ENCODE assay signal across 26 cellular contexts in the genomic region with DNA sequence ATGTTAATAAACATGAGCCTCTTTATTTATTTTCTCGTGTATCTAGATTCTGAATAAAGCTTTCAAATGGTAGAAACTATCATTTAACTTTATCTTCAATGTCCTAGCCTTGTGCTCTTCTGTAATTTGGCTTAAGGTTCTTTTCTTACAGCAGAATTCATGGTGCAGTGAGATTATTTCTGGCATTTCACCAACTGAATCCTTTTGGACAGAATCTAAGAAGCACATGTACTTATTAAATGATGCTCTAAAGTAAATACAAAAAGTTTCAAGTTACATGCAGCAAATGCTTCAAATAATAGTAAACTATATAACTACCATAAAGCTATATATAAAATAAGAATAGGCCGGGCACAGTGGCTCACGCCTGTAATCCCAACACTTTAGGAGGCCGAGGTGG.
"Had no signal": no experiment of that assay in that cellular context is flagged by ENCODE, and none has a peak within 500 bp of the region (broad histone marks: within the 10 kb centered on the region; RNA-seq: fewer than 3 reads in every experiment).

No MANE protein-coding gene starts in this region.

- H3K36me3 ChIP-seq: pancreas, upper lobe of left lung, vagina had no signal

- H3K27me3 ChIP-seq: left lung, pancreas, right lobe of liver, tibial nerve, upper lobe of left lung, vagina had no signal

- H3K4me3 ChIP-seq: left lung, lower lobe of right lung, pancreas, psoas muscle, right lobe of liver, smooth muscle cell, tibial nerve, upper lobe of left lung, vagina had no signal

- DNase-seq: hypothalamus; immature natural killer cell; kidney; left colon; left lung; lower lobe of right lung; mammary epithelial cell; mesenchymal stem cell; naive thymus-derived CD8-positive, alpha-beta T cell; nucleus accumbens; pancreas; posterior cingulate gyrus; psoas muscle; right lobe of liver; stimulated activated CD4-positive, alpha-beta T cell treated with anti-CD3 and anti-CD28 coated beads, Interleukin-1b, Interleukin-23, amount 100 ng/mL, for 48 hours; stimulated activated CD4-positive, alpha-beta T cell treated with anti-CD3 and anti-CD28 coated beads, Interleukin-2, amount 100 ng/mL, for 48 hours; stimulated activated CD4-positive, alpha-beta T cell treated with anti-CD3 and anti-CD28 coated beads, Interleukin-4, amount 100 ng/mL, for 4 hours; stimulated activated CD8-positive, alpha-beta memory T cell treated with anti-CD3 and anti-CD28 coated beads, Interleukin-4, amount 100 ng/mL, for 48 hours; stimulated activated naive CD4-positive, alpha-beta T cell treated with Interleukin-2 at 50 U/mL for 16 hours; stimulated activated naive CD8-positive, alpha-beta T cell treated with anti-CD3 and anti-CD28 coated beads, Interleukin-15, amount 100 ng/mL, for 72 hours; substantia nigra had no signal

- H3K4me1 ChIP-seq: lower lobe of right lung, pancreas, psoas muscle, right lobe of liver, tibial nerve, upper lobe of left lung, vagina had no signal

- ATAC-seq: left colon; left lung; lower lobe of right lung; naive thymus-derived CD8-positive, alpha-beta T cell; pancreas; psoas muscle; right lobe of liver; stimulated activated memory B cell treated with anti-CD40 and anti-IgM and Interleukin-4, amounts not matched to agents 10 μg/mL and 1 μg/mL and 100 μg/mL, for 72 hours; stimulated activated naive CD8-positive, alpha-beta T cell treated with anti-CD3 and anti-CD28 coated beads, Interleukin-15, amount 100 ng/mL, for 72 hours had no signal

- H3K9me3 ChIP-seq: left lung, lower lobe of right lung, pancreas, psoas muscle, right lobe of liver, tibial nerve, upper lobe of left lung, vagina had no signal

- H3K27ac ChIP-seq: left lung, lower lobe of right lung, pancreas, psoas muscle, right lobe of liver, tibial nerve, upper lobe of left lung, vagina had no signal
